ENCODE assay signal across 1 cellular context in genomic region chr4:165351359-165352130, GRCh38.
TF ChIP-seq lines count a peak whose summit lies in the region.

No MANE protein-coding gene starts in this region.

TF ChIP-seq in WTC11, 78 proteins besides CTCF, POLR2A, EP300 and RAD21 (continued from another document):
- TF ChIP-seq STAT6 (CRISPR knock-in tag; conservative IDR thresholded peaks at IDR 0.05; ENCODE audit: low read depth): no peak
- no peak for TF ChIP-seq FOXJ3 (CRISPR knock-in tag; IDR thresholded peaks at IDR 0.05; ENCODE audit: borderline replicate concordance)
- no peak for TF ChIP-seq ZNF532 (CRISPR knock-in tag; IDR thresholded peaks at IDR 0.05; ENCODE audit: borderline replicate concordance)
- TF ChIP-seq E2F1 (CRISPR knock-in tag; IDR thresholded peaks at IDR 0.05): no peak
- no peak for TF ChIP-seq PREB (CRISPR knock-in tag; IDR thresholded peaks at IDR 0.05; ENCODE audit: borderline replicate concordance)
- TF ChIP-seq GABPB1 (CRISPR knock-in tag; IDR thresholded peaks at IDR 0.05): no peak
- TF ChIP-seq FOXP4 (CRISPR knock-in tag; IDR thresholded peaks at IDR 0.05): no peak
- no peak for TF ChIP-seq E2F4 (CRISPR knock-in tag; IDR thresholded peaks at IDR 0.05; ENCODE audit: borderline replicate concordance, low read depth)
